Comparison of ENCODE assay signal across 8 cellular contexts in the genomic region with DNA sequence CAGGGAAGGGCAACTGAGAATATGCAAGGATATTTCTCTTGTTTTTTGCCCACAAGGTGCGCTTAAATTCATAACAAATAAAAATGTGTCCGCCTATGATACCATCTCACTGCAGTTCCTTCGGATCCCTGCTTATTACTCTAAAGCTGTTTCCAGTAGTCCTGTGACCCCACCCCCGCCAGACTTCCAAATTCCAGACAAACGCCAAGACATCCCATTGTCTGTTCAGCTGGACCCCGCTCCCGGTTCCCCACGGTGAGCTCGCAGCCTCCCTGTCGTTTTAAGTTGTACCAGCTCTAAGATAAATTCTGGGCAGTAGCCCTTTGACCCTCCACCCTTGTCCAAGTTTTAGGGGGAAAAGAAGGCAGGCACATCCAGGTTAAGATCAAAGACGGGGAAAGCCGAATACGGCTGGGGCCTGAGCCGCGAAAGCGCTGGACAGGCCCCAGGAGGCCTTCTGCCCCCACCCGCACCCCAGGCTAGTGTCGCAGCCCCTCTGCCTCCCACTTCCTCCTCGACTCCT. TPM values are rescaled to one million over a fixed set of nuclear protein-coding genes. Genes with fewer than 3 reads are reported as not detected.
DNase-seq lines count a peak whose midpoint lies in the region; TF ChIP-seq lines count a peak whose summit lies in the region.

No MANE protein-coding gene starts in this region.

- peaks cover 38% of the 10 kb centered on the region for H3K36me3 Mint-ChIP-seq in T-helper 1 cell treated with Interleukin-12 subunit alpha and Interleukin-12 subunit beta and Interleukin-4 antibody, amounts not matched to agents 30 μg/mL and 1 μg/mL, for 36 hours (ENCODE audit: low read depth)
- peaks cover 12% of the 10 kb centered on the region for H3K36me3 Mint-ChIP-seq in type B pancreatic cell

- H3K4me1 Mint-ChIP-seq in T-helper 1 cell treated with Interleukin-12 subunit alpha and Interleukin-12 subunit beta and Interleukin-4 antibody, amounts not matched to agents 30 μg/mL and 1 μg/mL, for 36 hours (ENCODE audit: low read depth), result peaks cover 61% of the 10 kb centered on the region
- peaks cover 30% of the 10 kb centered on the region for H3K4me1 Mint-ChIP-seq in type B pancreatic cell (ENCODE audit: unreplicated experiment)

- intact Hi-C loops in lower leg skin (cut with DNase I; ENCODE audit: low total_unique reads) (loop anchor here (5.0 kb wide), 1 partner anchor 167 kb away; no protein-coding TSS in a partner anchor), posterior vena cava (cut with DNase I) (no loop called here)

- no peaks in the 10 kb centered on the region for H3K27me3 Mint-ChIP-seq in T-helper 1 cell treated with Interleukin-12 subunit alpha and Interleukin-12 subunit beta and Interleukin-4 antibody, amounts not matched to agents 30 μg/mL and 1 μg/mL, for 36 hours (ENCODE audit: low read depth)
- H3K27me3 Mint-ChIP-seq in type B pancreatic cell, result peaks cover 3% of the 10 kb centered on the region

- DNase-seq in T-helper 1 cell, result no peak
- DNase-seq in Jurkat, Clone E6-1 (ENCODE audit: low read depth, low spot score), result no peak
- DNase-seq in cardiac fibroblast (ENCODE audit: low read depth in 2 of 2), result peak; percentile 21 to 31
- peak in 1 of 2 donors; percentile 88 for DNase-seq in lower leg skin (ENCODE audit: low spot score in 2 of 2)
- no peak for DNase-seq in type B pancreatic cell (ENCODE audit: extremely low spot score, unreplicated experiment)
- DNase-seq in middle frontal gyrus (ENCODE audit: extremely low spot score, low spot score), result no peak
- no peak for DNase-seq in posterior vena cava (ENCODE audit: low spot score)

- no peaks in the 10 kb centered on the region for H3K9me3 Mint-ChIP-seq in T-helper 1 cell treated with Interleukin-12 subunit alpha and Interleukin-12 subunit beta and Interleukin-4 antibody, amounts not matched to agents 30 μg/mL and 1 μg/mL, for 36 hours
- no peaks in the 10 kb centered on the region for H3K9me3 Mint-ChIP-seq in type B pancreatic cell

- H3K27ac Mint-ChIP-seq in T-helper 1 cell treated with Interleukin-12 subunit alpha and Interleukin-12 subunit beta and Interleukin-4 antibody, amounts not matched to agents 30 μg/mL and 1 μg/mL, for 36 hours, result peak overlapping the region; percentile 97
- peak overlapping the region; percentile 97 for H3K27ac Mint-ChIP-seq in type B pancreatic cell

- TF ChIP-seq CTCF in cardiac fibroblast (IDR thresholded peaks at IDR 0.05; ENCODE audit: low read depth, low read length), result no peak
- no peak for TF ChIP-seq CTCF in lower leg skin (IDR thresholded peaks at IDR 0.05)
- no peak for TF ChIP-seq CTCF in type B pancreatic cell (conservative IDR thresholded peaks at IDR 0.05)

- 0 to 1% methylated on average over 19 of the region's 19 CpGs for WGBS in lower leg skin, 2 donors

- no peak for TF ChIP-seq POLR2A in lower leg skin (IDR thresholded peaks at IDR 0.05)

- H3K4me3 ChIP-seq in Jurkat, Clone E6-1 (ENCODE audit: low read length), result peak overlapping the region; percentile 90
- H3K4me3 ChIP-seq in cardiac fibroblast (replicated peaks in 1 of 2; ENCODE audit: low read depth in 2 of 2, low read length in 2 of 2) (peak overlapping the region; percentile 93 to 97), lower leg skin (ENCODE audit: low read depth, poor library complexity, severe bottlenecking) (peak overlapping the region; percentile 90)

- H3K4me3 Mint-ChIP-seq in T-helper 1 cell treated with Interleukin-12 subunit alpha and Interleukin-12 subunit beta and Interleukin-4 antibody, amounts not matched to agents 30 μg/mL and 1 μg/mL, for 36 hours, result peak overlapping the region; percentile 98
- peak overlapping the region; percentile 98 for H3K4me3 Mint-ChIP-seq in type B pancreatic cell

RNA-seq across cellular contexts. Expression of gene ARL6IP1, which starts 0.6 kb away (rescaled TPM):
- 323 TPM for polyA plus RNA-seq in Jurkat, Clone E6-1 (2012; ENCODE audit: insufficient read depth, insufficient read length)
- 100 to 1,000 TPM in 3 of 4 donors, 10 to 100 TPM in 1; 97.6 to 186 (median 124) TPM for total RNA-seq in lower leg skin
- total RNA-seq in type B pancreatic cell (ENCODE audit: low replicate concordance), result 170 and 205 TPM in 2 replicates
- total RNA-seq in posterior vena cava, result 10 to 100 TPM; 51.9 to 56.7 TPM

RNA-seq across cellular contexts. Expression of gene RPS15A, which starts 10.6 kb away (rescaled TPM):
- polyA plus RNA-seq in Jurkat, Clone E6-1 (2012; ENCODE audit: insufficient read depth, insufficient read length), result 3,267 TPM
- total RNA-seq in lower leg skin (1,000 to 10,000 TPM; 1,497 to 2,701 (median 1,801) TPM), type B pancreatic cell (ENCODE audit: low replicate concordance) (1,687 and 1,807 TPM in 2 replicates), posterior vena cava (1,000 to 10,000 TPM; 1,309 to 1,350 TPM)

Comparison
In these comparisons a context has a peak if more than half of its experiments do, and no peak if none do; other contexts are left out.
1. DNase-seq: peak in cardiac fibroblast (2 of 2); none in T-helper 1 cell (0 of 5), Jurkat, Clone E6-1 (single experiment), type B pancreatic cell (single experiment), middle frontal gyrus (single experiment) and posterior vena cava (single experiment).
2. Peak in every context shown above with its lines, with median percentiles within 50 percentile points of each other: H3K4me3 ChIP-seq.